29 cellular contexts compared by ENCODE assay signal in the genomic region with DNA sequence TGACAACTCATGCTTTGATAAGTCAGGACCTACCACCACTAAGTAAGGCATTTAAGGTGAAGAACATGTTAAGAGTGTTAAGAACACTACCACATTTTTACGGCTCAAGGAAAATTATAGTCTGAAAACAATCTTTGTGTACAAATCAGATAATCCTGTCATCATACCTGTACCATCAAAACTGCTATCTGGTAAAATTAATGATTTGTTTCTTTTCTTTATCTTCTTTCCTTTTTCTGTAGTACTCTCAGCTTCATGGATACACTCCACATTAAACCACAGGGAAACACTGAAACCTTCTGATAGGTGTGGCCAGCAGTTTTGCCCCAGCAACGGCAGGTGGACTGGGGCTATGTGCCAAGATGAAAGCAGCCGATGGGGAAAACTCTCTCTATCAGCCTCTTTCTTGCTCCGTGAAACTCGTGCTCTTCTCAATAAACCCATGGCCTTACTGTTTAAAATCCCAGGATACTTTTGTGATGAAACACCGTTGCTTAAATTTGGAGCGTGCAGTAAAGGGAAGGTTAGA.
"Had no signal": no experiment of that assay in that cellular context is flagged by ENCODE, and none has a peak within 500 bp of the region (broad histone marks: within the 10 kb centered on the region; RNA-seq: fewer than 3 reads in every experiment).

No MANE protein-coding gene starts in this region.

- H3K27me3 ChIP-seq: adrenal gland, body of pancreas, dorsolateral prefrontal cortex, ovary, right lobe of liver, stomach, thyroid gland, upper lobe of right lung had no signal

- H3K4me3 ChIP-seq: adrenal gland, body of pancreas, dorsolateral prefrontal cortex, ovary, right lobe of liver, stomach, thyroid gland, upper lobe of right lung had no signal

- H3K36me3 ChIP-seq: ovary had no signal

- H3K9me3 Mint-ChIP-seq: activated CD4-positive, alpha-beta memory T cell treated with anti-CD3 and anti-CD28 coated beads for 36 hours; activated naive CD4-positive, alpha-beta T cell treated with anti-CD3 and anti-CD28 coated beads, Interleukin-2, amount 50 U/mL, for 72 hours; activated T-cell treated with anti-CD3 and anti-CD28 coated beads, Interleukin-2, amount 50 U/mL, for 4 hours; stimulated activated effector memory CD8-positive, alpha-beta T cell treated with anti-CD3 and anti-CD28 coated beads, Interleukin-12 subunit alpha, Interleukin-12 subunit beta, amount 100 ng/mL, for 72 hours; T-helper 1 cell treated with Interleukin-12 subunit alpha and Interleukin-12 subunit beta and Interleukin-4 antibody, amounts not matched to agents 30 μg/mL and 1 μg/mL, for 36 hours had no signal

- H3K27ac Mint-ChIP-seq: activated CD4-positive, alpha-beta memory T cell treated with anti-CD3 and anti-CD28 coated beads for 36 hours; activated naive CD4-positive, alpha-beta T cell treated with anti-CD3 and anti-CD28 coated beads, Interleukin-2, amount 50 U/mL, for 72 hours; mesothelial cell of epicardium; naive thymus-derived CD4-positive, alpha-beta T cell; progenitor cell of endocrine pancreas; T-helper 1 cell treated with Interleukin-12 subunit alpha and Interleukin-12 subunit beta and Interleukin-4 antibody, amounts not matched to agents 30 μg/mL and 1 μg/mL, for 36 hours had no signal

- H3K4me1 Mint-ChIP-seq: naive thymus-derived CD4-positive, alpha-beta T cell had no signal

- H3K27me3 Mint-ChIP-seq: activated CD4-positive, alpha-beta memory T cell treated with anti-CD3 and anti-CD28 coated beads for 36 hours; naive thymus-derived CD4-positive, alpha-beta T cell; progenitor cell of endocrine pancreas had no signal

- H3K36me3 Mint-ChIP-seq: stimulated activated effector memory CD8-positive, alpha-beta T cell treated with anti-CD3 and anti-CD28 coated beads, Interleukin-12 subunit alpha, Interleukin-12 subunit beta, amount 100 ng/mL, for 72 hours had no signal

- DNase-seq: activated naive CD4-positive, alpha-beta T cell; activated T-cell treated with anti-CD3 and anti-CD28 coated beads, Interleukin-2, amount 50 U/mL, for 4 hours; adrenal gland; aorta; body of pancreas; dorsolateral prefrontal cortex; effector memory CD4-positive, alpha-beta T cell; erythroblast; foreskin fibroblast; head of caudate nucleus; hippocampal formation; left cardiac atrium; mammary epithelial cell; naive thymus-derived CD4-positive, alpha-beta T cell; ovary; right lobe of liver; stimulated activated CD4-positive, alpha-beta T cell treated with anti-CD3 and anti-CD28 coated beads, Interleukin-4, amount 100 ng/mL, for 24 hours; stomach; T-helper 9 cell; thyroid gland; upper lobe of right lung had no signal

- H3K9me3 ChIP-seq: body of pancreas, ovary, right lobe of liver, stomach, thyroid gland, upper lobe of right lung had no signal

- H3K27ac ChIP-seq: adrenal gland, body of pancreas, dorsolateral prefrontal cortex, ovary, right lobe of liver, stomach, thyroid gland, upper lobe of right lung, VCaP had no signal

- H3K4me3 Mint-ChIP-seq: activated CD4-positive, alpha-beta memory T cell treated with anti-CD3 and anti-CD28 coated beads for 36 hours; activated T-cell treated with anti-CD3 and anti-CD28 coated beads, Interleukin-2, amount 50 U/mL, for 4 hours; mesothelial cell of epicardium; naive thymus-derived CD4-positive, alpha-beta T cell; stimulated activated effector memory CD8-positive, alpha-beta T cell treated with anti-CD3 and anti-CD28 coated beads, Interleukin-12 subunit alpha, Interleukin-12 subunit beta, amount 100 ng/mL, for 72 hours; T-helper 1 cell treated with Interleukin-12 subunit alpha and Interleukin-12 subunit beta and Interleukin-4 antibody, amounts not matched to agents 30 μg/mL and 1 μg/mL, for 36 hours had no signal

- ATAC-seq: activated CD4-positive, CD25-positive, alpha-beta regulatory T cell treated with anti-CD3 and anti-CD28 coated beads, Interleukin-2, amount 50 U/mL, for 24 hours; activated T-cell treated with anti-CD3 and anti-CD28 coated beads, Interleukin-2, amount 50 U/mL, for 4 hours; body of pancreas; left cardiac atrium; naive thymus-derived CD4-positive, alpha-beta T cell; right lobe of liver; upper lobe of right lung had no signal

- H3K4me1 ChIP-seq: adrenal gland, body of pancreas, right lobe of liver, stomach, thyroid gland, upper lobe of right lung had no signal
